19 cellular contexts compared by ENCODE assay signal in genomic region chr9:127781821-127782220, GRCh38. TPM values are rescaled to one million over a fixed set of nuclear protein-coding genes. Genes with fewer than 3 reads are reported as not detected.
A peak's percentile ranks its signal among the peaks of the same experiment; 100 is the strongest.
DNase-seq lines count a peak whose midpoint lies in the region; ATAC-seq, FAIRE-seq and TF ChIP-seq lines count a peak whose summit lies in the region.
"Had no signal": no experiment of that assay in that cellular context is flagged by ENCODE, and none has a peak within 500 bp of the region (broad histone marks: within the 10 kb centered on the region; RNA-seq: fewer than 3 reads in every experiment).

No MANE protein-coding gene starts in this region.

- no peak for FAIRE-seq in GM12892 (lab: Jason Lieb, UNC)
- FAIRE-seq: A549, K562 had no signal

- no peak overlapping the region for H2AFZ ChIP-seq in OCI-LY1 (ENCODE audit: low read length)

- H4K20me1 ChIP-seq in OCI-LY1 (ENCODE audit: insufficient read depth, low read length): no peaks in the 10 kb centered on the region

- no peak overlapping the region for H3K9ac ChIP-seq in OCI-LY1 (ENCODE audit: low read length)

- H3K27me3 Mint-ChIP-seq in activated CD4-positive, alpha-beta T cell treated with anti-CD3 and anti-CD28 coated beads, Interleukin-2, amount 10 ng/mL, durations not matched to agents 7 days and 5 days: no peaks in the 10 kb centered on the region
- H3K27me3 Mint-ChIP-seq in activated naive CD8-positive, alpha-beta T cell treated with anti-CD3 and anti-CD28 coated beads, Interleukin-2, amount 50 U/mL, for 24 hours: no peaks in the 10 kb centered on the region

- H3K4me1 ChIP-seq in OCI-LY1 (ENCODE audit: insufficient read depth, low read length, severe bottlenecking): peaks cover 65% of the 10 kb centered on the region

- H3K27ac Mint-ChIP-seq in activated CD4-positive, alpha-beta T cell treated with anti-CD3 and anti-CD28 coated beads, Interleukin-2, amount 10 ng/mL, durations not matched to agents 7 days and 5 days: peak overlapping the region; percentile 87
- peak overlapping the region; percentile 86 for H3K27ac Mint-ChIP-seq in activated naive CD8-positive, alpha-beta T cell treated with anti-CD3 and anti-CD28 coated beads, Interleukin-2, amount 50 U/mL, for 24 hours
- peak overlapping the region; percentile 99 for H3K27ac Mint-ChIP-seq in stimulated activated effector memory CD8-positive, alpha-beta T cell treated with anti-CD3 and anti-CD28 coated beads, Interleukin-12 subunit alpha, Interleukin-12 subunit beta, amount 100 ng/mL, for 72 hours
- H3K27ac Mint-ChIP-seq: WTC11 had no signal

- ATAC-seq in activated naive CD8-positive, alpha-beta T cell treated with anti-CD3 and anti-CD28 coated beads, Interleukin-2, amount 50 U/mL, for 24 hours: no peak
- ATAC-seq in stimulated activated effector memory CD8-positive, alpha-beta T cell treated with anti-CD3 and anti-CD28 coated beads, Interleukin-12 subunit alpha, Interleukin-12 subunit beta, amount 100 ng/mL, for 72 hours: no peak
- ATAC-seq: A549, gastroesophageal sphincter, K562, left lung, WTC11 had no signal

- H3K4me2 ChIP-seq in OCI-LY1 (ENCODE audit: low read length): no peak overlapping the region
- H3K4me2 ChIP-seq: A549, smooth muscle cell had no signal

- CTCF ChIA-PET in activated CD4-positive, alpha-beta T cell treated with anti-CD3 and anti-CD28 coated beads, Interleukin-2, amount 10 ng/mL, durations not matched to agents 7 days and 5 days (lab: Charles Lee): interaction anchor here (2.2 kb wide), 1 partner anchor 47 kb away, joined by 11 read pairs; the partner anchor contains the start of gene TOR2A

- H3K4me3 Mint-ChIP-seq in activated CD4-positive, alpha-beta T cell treated with anti-CD3 and anti-CD28 coated beads, Interleukin-2, amount 10 ng/mL, durations not matched to agents 7 days and 5 days: peak overlapping the region; percentile 30
- H3K4me3 Mint-ChIP-seq in activated naive CD8-positive, alpha-beta T cell treated with anti-CD3 and anti-CD28 coated beads, Interleukin-2, amount 50 U/mL, for 24 hours: peak overlapping the region; percentile 45
- peak overlapping the region; percentile 93 for H3K4me3 Mint-ChIP-seq in stimulated activated effector memory CD8-positive, alpha-beta T cell treated with anti-CD3 and anti-CD28 coated beads, Interleukin-12 subunit alpha, Interleukin-12 subunit beta, amount 100 ng/mL, for 72 hours
- H3K4me3 Mint-ChIP-seq: WTC11 had no signal

- peaks cover 3% of the 10 kb centered on the region; the same call in 1 of the 2 replicates for H3K79me2 ChIP-seq in OCI-LY1 (ENCODE audit: insufficient read depth, low read length)

- H3K9me2 ChIP-seq in OCI-LY1 (ENCODE audit: low read depth, low read length): no peaks in the 10 kb centered on the region

- H3K9me3 Mint-ChIP-seq in activated CD4-positive, alpha-beta T cell treated with anti-CD3 and anti-CD28 coated beads, Interleukin-2, amount 10 ng/mL, durations not matched to agents 7 days and 5 days: no peaks in the 10 kb centered on the region
- no peaks in the 10 kb centered on the region for H3K9me3 Mint-ChIP-seq in activated naive CD8-positive, alpha-beta T cell treated with anti-CD3 and anti-CD28 coated beads, Interleukin-2, amount 50 U/mL, for 24 hours
- H3K9me3 Mint-ChIP-seq in stimulated activated effector memory CD8-positive, alpha-beta T cell treated with anti-CD3 and anti-CD28 coated beads, Interleukin-12 subunit alpha, Interleukin-12 subunit beta, amount 100 ng/mL, for 72 hours: no peaks in the 10 kb centered on the region
- H3K9me3 Mint-ChIP-seq: WTC11 had no signal

- peaks cover 64% of the 10 kb centered on the region for H3K4me1 Mint-ChIP-seq in activated CD4-positive, alpha-beta T cell treated with anti-CD3 and anti-CD28 coated beads, Interleukin-2, amount 10 ng/mL, durations not matched to agents 7 days and 5 days
- H3K4me1 Mint-ChIP-seq in activated naive CD8-positive, alpha-beta T cell treated with anti-CD3 and anti-CD28 coated beads, Interleukin-2, amount 50 U/mL, for 24 hours: peaks cover 63% of the 10 kb centered on the region
- peaks cover 71% of the 10 kb centered on the region for H3K4me1 Mint-ChIP-seq in stimulated activated effector memory CD8-positive, alpha-beta T cell treated with anti-CD3 and anti-CD28 coated beads, Interleukin-12 subunit alpha, Interleukin-12 subunit beta, amount 100 ng/mL, for 72 hours

- peaks cover 17% of the 10 kb centered on the region for H3K36me3 Mint-ChIP-seq in activated CD4-positive, alpha-beta T cell treated with anti-CD3 and anti-CD28 coated beads, Interleukin-2, amount 10 ng/mL, durations not matched to agents 7 days and 5 days (ENCODE audit: low read depth)
- peaks cover 7% of the 10 kb centered on the region for H3K36me3 Mint-ChIP-seq in activated naive CD8-positive, alpha-beta T cell treated with anti-CD3 and anti-CD28 coated beads, Interleukin-2, amount 50 U/mL, for 24 hours (ENCODE audit: low read depth)
- H3K36me3 Mint-ChIP-seq in stimulated activated effector memory CD8-positive, alpha-beta T cell treated with anti-CD3 and anti-CD28 coated beads, Interleukin-12 subunit alpha, Interleukin-12 subunit beta, amount 100 ng/mL, for 72 hours: peaks cover 38% of the 10 kb centered on the region

- peaks cover 9% of the 10 kb centered on the region; the same call in 1 of the 2 replicates for H3K36me3 ChIP-seq in OCI-LY1 (ENCODE audit: insufficient read depth, low read length)
- H3K36me3 ChIP-seq: gastroesophageal sphincter had no signal

- in situ Hi-C loops in GM13976 (cut with MboI; ENCODE audit: low sequenced_read_pairs, unreplicated experiment): no loop called here

- H3K27ac ChIP-seq in OCI-LY1 (ENCODE audit: low read depth, low read length, poor library complexity, severe bottlenecking): peak overlapping the region; percentile 95
- H3K27ac ChIP-seq: A549, epithelial cell of prostate had no signal

- no peak overlapping the region for H3K4me3 ChIP-seq in OCI-LY1 (ENCODE audit: low read depth, low read length, poor library complexity, severe bottlenecking)
- H3K4me3 ChIP-seq in foreskin fibroblast (ENCODE audit: low read depth in 1 of 2, low read length in 2 of 2): no peak overlapping the region
- H3K4me3 ChIP-seq: A549, gastroesophageal sphincter, K562, left lung, smooth muscle cell had no signal

- H3K9me3 ChIP-seq in OCI-LY1 (ENCODE audit: low read length): no peaks in the 10 kb centered on the region
- H3K9me3 ChIP-seq: A549, gastroesophageal sphincter, left lung had no signal

- TF ChIP-seq POLR2A in GM12892 (IDR thresholded peaks at IDR 0.05; ENCODE audit: low read depth, low read length): no peak

- POLR2A ChIA-PET in activated CD4-positive, alpha-beta T cell treated with anti-CD3 and anti-CD28 coated beads, Interleukin-2, amount 10 ng/mL, durations not matched to agents 7 days and 5 days (lab: Charles Lee): no interaction called here

- TF ChIP-seq CTCF in OCI-LY1 (IDR thresholded peaks at IDR 0.05; ENCODE audit: low read length) (no peak), foreskin fibroblast (IDR thresholded peaks at IDR 0.05; ENCODE audit: low read depth, low read length) (no peak), GM13976 (IDR thresholded peaks at IDR 0.05; ENCODE audit: borderline replicate concordance, control extremely low read depth, extremely low read depth, insufficient read depth, missing control alignments) (no peak)

- DNase-seq in activated CD4-positive, alpha-beta T cell treated with anti-CD3 and anti-CD28 coated beads, Interleukin-2, amount 10 ng/mL, durations not matched to agents 7 days and 5 days: no peak
- no peak for DNase-seq in activated CD4-positive, alpha-beta T cell treated with anti-CD3 and anti-CD28 coated beads, Interleukin-2, amount 50 U/mL, for 1 hour
- DNase-seq in activated naive CD8-positive, alpha-beta T cell treated with anti-CD3 and anti-CD28 coated beads, Interleukin-2, amount 50 U/mL, for 24 hours: no peak
- no peak for DNase-seq in stimulated activated effector memory CD8-positive, alpha-beta T cell treated with anti-CD3 and anti-CD28 coated beads, Interleukin-12 subunit alpha, Interleukin-12 subunit beta, amount 100 ng/mL, for 72 hours (ENCODE audit: low spot score in 2 of 2)
- DNase-seq in GM12892 (ENCODE audit: insufficient read length) (no peak), foreskin fibroblast (no peak), GM13976 (ENCODE audit: low spot score) (no peak)
- DNase-seq: aorta, COR-L47, GOT3, left lung, NCI-H1105 had no signal

- H3F3A ChIP-seq in OCI-LY1 (ENCODE audit: insufficient read depth, low read length): 0 out of 2 replicates have a peak, but pooled peaks cover 4% of the 10 kb centered on the region

- H3K27me3 ChIP-seq in OCI-LY1 (ENCODE audit: insufficient read depth, low read length): no peaks in the 10 kb centered on the region
- H3K27me3 ChIP-seq: gastroesophageal sphincter, left lung had no signal

RNA-seq across cellular contexts. Expression of gene SH2D3C, which starts 3.4 kb away (rescaled TPM):
- total RNA-seq in activated CD4-positive, alpha-beta T cell treated with anti-CD3 and anti-CD28 coated beads, Interleukin-2, amount 10 ng/mL, durations not matched to agents 7 days and 5 days: 10 to 100 TPM; 67.9 to 71.4 TPM
- 6.4 TPM for polyA plus RNA-seq in GM12892 (2012; ENCODE audit: missing spikeins)
- total RNA-seq: smooth muscle cell had no signal

RNA-seq across cellular contexts. Expression of gene CDK9, which starts 4.0 kb away (rescaled TPM):
- total RNA-seq in activated CD4-positive, alpha-beta T cell treated with anti-CD3 and anti-CD28 coated beads, Interleukin-2, amount 10 ng/mL, durations not matched to agents 7 days and 5 days: 100 to 1,000 TPM in 1 of 2 experiments, 10 to 100 TPM in 1; 99.4 to 110 TPM
- 32.9 TPM for polyA plus RNA-seq in GM12892 (2012; ENCODE audit: missing spikeins)

RNA-seq across cellular contexts. Expression of gene FPGS, which starts 20.9 kb away (rescaled TPM):
- total RNA-seq in activated CD4-positive, alpha-beta T cell treated with anti-CD3 and anti-CD28 coated beads, Interleukin-2, amount 10 ng/mL, durations not matched to agents 7 days and 5 days: 10 to 100 TPM; 66.7 to 78.1 TPM
- polyA plus RNA-seq in GM12892 (2012; ENCODE audit: missing spikeins): 43.4 TPM

RNA-seq across cellular contexts. Expression of gene TOR2A, which starts 46.7 kb away (rescaled TPM):
- total RNA-seq in activated CD4-positive, alpha-beta T cell treated with anti-CD3 and anti-CD28 coated beads, Interleukin-2, amount 10 ng/mL, durations not matched to agents 7 days and 5 days: 10 to 100 TPM; 21.7 to 24.0 TPM
- 4.7 TPM for polyA plus RNA-seq in GM12892 (2012; ENCODE audit: missing spikeins)

Comparison
In these comparisons a context has a peak if more than half of its experiments do, and no peak if none do; other contexts are left out.
1. H3K4me3 Mint-ChIP-seq: peak in every context shown above with its lines; median percentile 93 in stimulated activated effector memory CD8-positive, alpha-beta T cell treated with anti-CD3 and anti-CD28 coated beads, Interleukin-12 subunit alpha, Interleukin-12 subunit beta, amount 100 ng/mL, for 72 hours; 45 in activated naive CD8-positive, alpha-beta T cell treated with anti-CD3 and anti-CD28 coated beads, Interleukin-2, amount 50 U/mL, for 24 hours; 30 in activated CD4-positive, alpha-beta T cell treated with anti-CD3 and anti-CD28 coated beads, Interleukin-2, amount 10 ng/mL, durations not matched to agents 7 days and 5 days.